Comparison of ENCODE assay signal across 1 cellular context in genomic region chr4:158013858-158014257, GRCh38.
TF ChIP-seq lines count a peak whose summit lies in the region.

No MANE protein-coding gene starts in this region.

TF ChIP-seq in endothelial cell of umbilical vein, 7 proteins besides CTCF, POLR2A, EP300 and RAD21:
- TF ChIP-seq EZH2 (IDR thresholded peaks at IDR 0.05; ENCODE audit: borderline replicate concordance, low read depth, low read length, severe bottlenecking), result no peak
- TF ChIP-seq MAX (IDR thresholded peaks at IDR 0.05; ENCODE audit: insufficient read depth, insufficient read length), result no peak
- peak; percentile 28 for TF ChIP-seq FOS (IDR thresholded peaks at IDR 0.05; ENCODE audit: borderline replicate concordance, insufficient read depth, low read length)
- no peak for TF ChIP-seq JUN (IDR thresholded peaks at IDR 0.05; ENCODE audit: borderline replicate concordance, insufficient read depth, insufficient read length, low read depth)
- TF ChIP-seq GATA2 (IDR thresholded peaks at IDR 0.05; ENCODE audit: insufficient read depth, insufficient read length, low read depth, low read length), result peak; percentile 38
- no peak for TF ChIP-seq POLR2AphosphoS5 (IDR thresholded peaks at IDR 0.05; ENCODE audit: insufficient read depth, low read depth, low read length)
- no peak for TF ChIP-seq MYC (IDR thresholded peaks at IDR 0.05; ENCODE audit: low read depth, low read length)
